ENCODE assay signal across 8 cellular contexts in genomic region chr19:12995596-12996541, GRCh38. TPM values are rescaled to one million over a fixed set of nuclear protein-coding genes. Genes with fewer than 3 reads are reported as not detected.
DNase-seq lines count a peak whose midpoint lies in the region; ATAC-seq, FAIRE-seq and TF ChIP-seq lines count a peak whose summit lies in the region.

No MANE protein-coding gene starts in this region.

- peaks cover 5 to 17% of the 10 kb centered on the region in 2 experiments; a peak in 3 of 4 replicates for H3K4me1 ChIP-seq in HCT116 (ENCODE audit: control insufficient read depth in 1 of 2, insufficient read depth in 2 of 2, low read length in 2 of 2)
- H3K4me1 ChIP-seq in keratinocyte (ENCODE audit: control insufficient read depth, extremely low read depth, insufficient read depth, low read length): peaks cover 37% of the 10 kb centered on the region

- CTCF ChIA-PET in HCT116 (lab: Charles Lee): no interaction called here

- intact Hi-C loops in HCT116 (cut with micrococcal nuclease): no loop called here

- no peaks in the 10 kb centered on the region for H3K9me2 ChIP-seq in HCT116 (ENCODE audit: insufficient read depth)

- no peaks in the 10 kb centered on the region for H3K9me3 Mint-ChIP-seq in stimulated activated naive CD8-positive, alpha-beta T cell treated with anti-CD3 and anti-CD28 coated beads, Interleukin-15, amount 100 ng/mL, for 72 hours

- H3K27ac ChIP-seq in HCT116 (ENCODE audit: low read depth, low read length) (peak overlapping the region; percentile 71; the same call in 1 of the 2 replicates), keratinocyte (ENCODE audit: control insufficient read depth, insufficient read depth, low read length) (peak overlapping the region; percentile 73)

- H3K4me2 ChIP-seq in HCT116 (ENCODE audit: low read length): peak overlapping the region; percentile 96
- H3K4me2 ChIP-seq in keratinocyte (ENCODE audit: control insufficient read depth, extremely low read depth, insufficient read depth, low read depth, low read length): peak overlapping the region; percentile 70

- no TSS peak for BruUV-seq in HCT116 (replicated peaks; lab: Mats Ljungman, UMichigan)

- H3K27me3 ChIP-seq in HCT116 (ENCODE audit: insufficient read depth, low read length): no peaks in the 10 kb centered on the region
- H3K27me3 ChIP-seq in keratinocyte (ENCODE audit: control insufficient read depth, extremely low read depth, insufficient read depth, low read length): no peaks in the 10 kb centered on the region

- H3K4me1 Mint-ChIP-seq in stimulated activated naive CD8-positive, alpha-beta T cell treated with anti-CD3 and anti-CD28 coated beads, Interleukin-15, amount 100 ng/mL, for 72 hours: peaks cover 11% of the 10 kb centered on the region

- peak overlapping the region; percentile 88 for H3K4me3 ChIP-seq in AG10803 (ENCODE audit: low read length)
- peak overlapping the region; percentile 65 to 81 for H3K4me3 ChIP-seq in HCT116 (replicated peaks in 1 of 2; ENCODE audit: low read depth in 1 of 2, low read length in 2 of 2)
- H3K4me3 ChIP-seq in astrocyte of the cerebellum (ENCODE audit: low read depth, low read length): peak overlapping the region; percentile 86
- peak overlapping the region; percentile 74 to 80 (median 76) for H3K4me3 ChIP-seq in keratinocyte (ENCODE audit: control insufficient read depth in 2 of 3, extremely low read depth in 1 of 3, insufficient read depth in 2 of 3, low read depth in 1 of 3, low read length in 3 of 3)

- RAD21 ChIA-PET in HCT116 (lab: Charles Lee; ENCODE audit: low non-redundant PET in 1 of 2, low total read pairs in 2 of 2, uncharacterized antibody in 2 of 2, unreplicated experiment in 2 of 2): no interaction called here

- no peak for TF ChIP-seq CTCF in AG10803 (conservative IDR thresholded peaks at IDR 0.05; ENCODE audit: low read length)
- TF ChIP-seq CTCF in HCT116 (IDR thresholded peaks at IDR 0.05 in 2 of 3, conservative IDR thresholded peaks at IDR 0.05 in 1 of 3; ENCODE audit: borderline replicate concordance in 1 of 3, insufficient read depth in 1 of 3, low read depth in 2 of 3, low read length in 2 of 3): no peak
- TF ChIP-seq CTCF in astrocyte of the cerebellum (IDR thresholded peaks at IDR 0.05; ENCODE audit: low read depth, low read length, missing control alignments): no peak
- no peak for TF ChIP-seq CTCF in keratinocyte (optimal IDR thresholded peaks at IDR 0.05 in 1 of 3, IDR thresholded peaks at IDR 0.05 in 1 of 3, conservative IDR thresholded peaks at IDR 0.05 in 1 of 3; ENCODE audit: extremely low read depth in 1 of 3, insufficient read depth in 2 of 3, low read length in 3 of 3)

- H3K9me3 ChIP-seq in HCT116 (ENCODE audit: control insufficient read depth in 1 of 2, insufficient read depth in 1 of 2, low read depth in 1 of 2, low read length in 2 of 2): no peaks in the 10 kb centered on the region
- H3K9me3 ChIP-seq in keratinocyte (ENCODE audit: control insufficient read depth, low read depth, low read length): no peaks in the 10 kb centered on the region

- in situ Hi-C loops in astrocyte of the cerebellum (cut with HindIII; ENCODE audit: low sequenced_read_pairs): no loop called here

- no peak for TF ChIP-seq RAD21 in HCT116 (IDR thresholded peaks at IDR 0.05; ENCODE audit: low read depth)

- dilution Hi-C loops in keratinocyte (cut with MboI; ENCODE audit: extremely low pct_ligation_motif_present, low sequenced_read_pairs): no loop called here

- peaks cover 10% of the 10 kb centered on the region for H3K27me3 Mint-ChIP-seq in stimulated activated naive CD8-positive, alpha-beta T cell treated with anti-CD3 and anti-CD28 coated beads, Interleukin-15, amount 100 ng/mL, for 72 hours

- H4K20me1 ChIP-seq in HCT116 (ENCODE audit: insufficient read depth) (no peaks in the 10 kb centered on the region), keratinocyte (ENCODE audit: control insufficient read depth, extremely low read depth, insufficient read depth, low read length) (no peaks in the 10 kb centered on the region)

- H3K79me2 ChIP-seq in HCT116 (ENCODE audit: insufficient read depth, low read length) (peaks cover 17% of the 10 kb centered on the region; the same call in 1 of the 2 replicates), keratinocyte (ENCODE audit: control insufficient read depth, insufficient read depth, low read length) (peaks cover 48% of the 10 kb centered on the region)

- H3K36me3 ChIP-seq in HCT116 (ENCODE audit: control insufficient read depth in 1 of 2, insufficient read depth in 2 of 2, low read length in 2 of 2) (peaks cover 0 to 5% of the 10 kb centered on the region in 2 experiments; a peak in 1 of 4 replicates), keratinocyte (ENCODE audit: control insufficient read depth in 2 of 2, extremely low read depth in 1 of 2, insufficient read depth in 2 of 2, low read length in 2 of 2) (peaks cover 0 to 7% of the 10 kb centered on the region in 2 experiments)

- DNase-seq in AG10803 (ENCODE audit: low read depth) (peak; percentile 42), HCT116 (ENCODE audit: low read depth, low spot score) (no peak), astrocyte of the cerebellum (ENCODE audit: low read depth) (no peak), keratinocyte (ENCODE audit: low read depth, low spot score) (no peak), ecto neural progenitor cell (ENCODE audit: low spot score) (no peak)
- DNase-seq in stimulated activated naive CD8-positive, alpha-beta T cell treated with anti-CD3 and anti-CD28 coated beads, Interleukin-15, amount 100 ng/mL, for 72 hours: no peak

- no peak overlapping the region for H3K27ac Mint-ChIP-seq in stimulated activated naive CD8-positive, alpha-beta T cell treated with anti-CD3 and anti-CD28 coated beads, Interleukin-15, amount 100 ng/mL, for 72 hours

- H3K9me1 ChIP-seq in keratinocyte (ENCODE audit: control insufficient read depth, extremely low read depth, insufficient read depth, low read length): no peaks in the 10 kb centered on the region

- H3K9ac ChIP-seq in HCT116 (ENCODE audit: low read length): peak overlapping the region; percentile 78
- peak overlapping the region; percentile 89 for H3K9ac ChIP-seq in keratinocyte (ENCODE audit: control insufficient read depth, extremely low read depth, insufficient read depth, low read length)

- no peak for FAIRE-seq in keratinocyte (lab: Jason Lieb, UNC)

- ATAC-seq in HCT116 (peak; percentile 51), HG02973 (IDR thresholded peaks at IDR 0.05; ENCODE audit: unreplicated experiment) (no peak), HG03342 (IDR thresholded peaks at IDR 0.05; ENCODE audit: unreplicated experiment) (no peak)
- peak; percentile 47 for ATAC-seq in stimulated activated naive CD8-positive, alpha-beta T cell treated with anti-CD3 and anti-CD28 coated beads, Interleukin-15, amount 100 ng/mL, for 72 hours

- H2AFZ ChIP-seq in HCT116 (ENCODE audit: low read depth, low read length, poor library complexity, severe bottlenecking) (no peak overlapping the region), keratinocyte (ENCODE audit: control insufficient read depth, low read length) (peak overlapping the region; percentile 26)

- POLR2A ChIA-PET in HCT116 (lab: Charles Lee): no interaction called here

- TF ChIP-seq POLR2A in HCT116 (IDR thresholded peaks at IDR 0.05; ENCODE audit: borderline replicate concordance, extremely low read depth, insufficient read depth, insufficient read length): no peak

- peak overlapping the region; percentile 82 to 93 for H3K4me3 Mint-ChIP-seq in stimulated activated naive CD8-positive, alpha-beta T cell treated with anti-CD3 and anti-CD28 coated beads, Interleukin-15, amount 100 ng/mL, for 72 hours

RNA-seq across cellular contexts. Expression of gene NFIX, which starts 0.6 kb away (rescaled TPM):
- total RNA-seq in HCT116 (2021; ENCODE audit: unreplicated experiment): 34.8 TPM
- 19.4 and 25.2 TPM in 2 replicates for polyA plus RNA-seq in HCT116 (2012)
- polyA plus RNA-seq in keratinocyte: 3.1 to 21.4 TPM (median 5.2 TPM) in 3 replicates
- 13.1 TPM for polyA plus RNA-seq in keratinocyte (2011; ENCODE audit: low read depth)
- 8.8 and 19.1 TPM in 2 replicates for polyA plus RNA-seq in keratinocyte (2011; cell fraction: cytosol; rRNA removed)
- 16.8 and 22.7 TPM in 2 replicates for polyA plus RNA-seq in keratinocyte (2011; cell fraction: nucleus; rRNA removed)
- 11.9 and 50.9 TPM in 2 replicates for polyA plus RNA-seq in keratinocyte (2012; ENCODE audit: low replicate concordance)
- polyA minus RNA-seq in keratinocyte: 8.7 to 101 TPM (median 9.2 TPM) in 3 replicates
- 22.1 TPM for polyA minus RNA-seq in keratinocyte (2011; cell fraction: cytosol; rRNA and poly(A)+ RNA removed)
- polyA minus RNA-seq in keratinocyte (2011; cell fraction: nucleus; rRNA and poly(A)+ RNA removed): 9.8 and 16.2 TPM in 2 replicates

RNA-seq across cellular contexts. Expression of gene DAND5, which starts 26.5 kb away (rescaled TPM):
- total RNA-seq in HCT116 (2021; ENCODE audit: unreplicated experiment): 0.25 TPM
- 0.07 TPM in 2 replicates for polyA plus RNA-seq in HCT116 (2012)
- polyA plus RNA-seq in keratinocyte: 0.09 TPM in 1 of 3 replicates, not detected in the others
- not detected for polyA plus RNA-seq in keratinocyte (2011; ENCODE audit: low read depth)
- polyA plus RNA-seq in keratinocyte (2011; cell fraction: cytosol; rRNA removed): not detected in 2 replicates
- 0.06 and 0.08 TPM in 2 replicates for polyA plus RNA-seq in keratinocyte (2011; cell fraction: nucleus; rRNA removed)
- 0.06 TPM in 1 of 2 replicates, not detected in the other for polyA plus RNA-seq in keratinocyte (2012; ENCODE audit: low replicate concordance)
- not detected in 3 replicates for polyA minus RNA-seq in keratinocyte
- not detected for polyA minus RNA-seq in keratinocyte (2011; cell fraction: cytosol; rRNA and poly(A)+ RNA removed)
- not detected in 2 replicates for polyA minus RNA-seq in keratinocyte (2011; cell fraction: nucleus; rRNA and poly(A)+ RNA removed)

RNA-seq across cellular contexts. Expression of gene GADD45GIP1, which starts 38.8 kb away (rescaled TPM):
- 35.9 TPM for total RNA-seq in HCT116 (2021; ENCODE audit: unreplicated experiment)
- polyA plus RNA-seq in HCT116 (2012): 44.5 and 55.5 TPM in 2 replicates
- polyA plus RNA-seq in keratinocyte: 27.8 to 38.4 TPM (median 35.5 TPM) in 3 replicates
- polyA plus RNA-seq in keratinocyte (2011; ENCODE audit: low read depth): 22.7 TPM
- polyA plus RNA-seq in keratinocyte (2011; cell fraction: cytosol; rRNA removed): 10.8 and 29.0 TPM in 2 replicates
- 9.8 and 10.6 TPM in 2 replicates for polyA plus RNA-seq in keratinocyte (2011; cell fraction: nucleus; rRNA removed)
- polyA plus RNA-seq in keratinocyte (2012; ENCODE audit: low replicate concordance): 18.1 and 56.9 TPM in 2 replicates
- polyA minus RNA-seq in keratinocyte: 4.4 to 9.0 TPM (median 4.6 TPM) in 3 replicates
- 43.2 TPM for polyA minus RNA-seq in keratinocyte (2011; cell fraction: cytosol; rRNA and poly(A)+ RNA removed)
- polyA minus RNA-seq in keratinocyte (2011; cell fraction: nucleus; rRNA and poly(A)+ RNA removed): 2.9 and 3.7 TPM in 2 replicates

RNA-seq across cellular contexts. Expression of gene RAD23A, which starts 50.2 kb away (rescaled TPM):
- total RNA-seq in HCT116 (2021; ENCODE audit: unreplicated experiment): 163 TPM
- 245 and 256 TPM in 2 replicates for polyA plus RNA-seq in HCT116 (2012)
- polyA plus RNA-seq in keratinocyte: 20.3 to 63.3 TPM (median 23.7 TPM) in 3 replicates
- 51.3 TPM for polyA plus RNA-seq in keratinocyte (2011; ENCODE audit: low read depth)
- 31.9 and 74.2 TPM in 2 replicates for polyA plus RNA-seq in keratinocyte (2011; cell fraction: cytosol; rRNA removed)
- 31.8 and 38.2 TPM in 2 replicates for polyA plus RNA-seq in keratinocyte (2011; cell fraction: nucleus; rRNA removed)
- polyA plus RNA-seq in keratinocyte (2012; ENCODE audit: low replicate concordance): 106 and 107 TPM in 2 replicates
- 24.7 to 169 TPM (median 25.4 TPM) in 3 replicates for polyA minus RNA-seq in keratinocyte
- polyA minus RNA-seq in keratinocyte (2011; cell fraction: cytosol; rRNA and poly(A)+ RNA removed): 84.4 TPM
- 13.9 and 16.0 TPM in 2 replicates for polyA minus RNA-seq in keratinocyte (2011; cell fraction: nucleus; rRNA and poly(A)+ RNA removed)

RNA-seq across cellular contexts. Expression of gene CALR, which starts 57.5 kb away (rescaled TPM):
- 739 TPM for total RNA-seq in HCT116 (2021; ENCODE audit: unreplicated experiment)
- 660 and 681 TPM in 2 replicates for polyA plus RNA-seq in HCT116 (2012)
- 785 to 1,497 TPM (median 899 TPM) in 3 replicates for polyA plus RNA-seq in keratinocyte
- 690 TPM for polyA plus RNA-seq in keratinocyte (2011; ENCODE audit: low read depth)
- polyA plus RNA-seq in keratinocyte (2011; cell fraction: cytosol; rRNA removed): 541 and 590 TPM in 2 replicates
- polyA plus RNA-seq in keratinocyte (2011; cell fraction: nucleus; rRNA removed): 847 and 916 TPM in 2 replicates
- polyA plus RNA-seq in keratinocyte (2012; ENCODE audit: low replicate concordance): 591 and 1,352 TPM in 2 replicates
- 878 to 1,487 TPM (median 945 TPM) in 3 replicates for polyA minus RNA-seq in keratinocyte
- 831 TPM for polyA minus RNA-seq in keratinocyte (2011; cell fraction: cytosol; rRNA and poly(A)+ RNA removed)
- 464 and 627 TPM in 2 replicates for polyA minus RNA-seq in keratinocyte (2011; cell fraction: nucleus; rRNA and poly(A)+ RNA removed)

Comparison
In these comparisons a context has a peak if more than half of its experiments do, and no peak if none do; other contexts are left out.
1. ATAC-seq: peak in HCT116 (single experiment) and stimulated activated naive CD8-positive, alpha-beta T cell treated with anti-CD3 and anti-CD28 coated beads, Interleukin-15, amount 100 ng/mL, for 72 hours (single experiment); none in HG02973 (single experiment) and HG03342 (single experiment).
2. Peak in every context shown above with its lines, with median percentiles within 50 percentile points of each other: H3K4me3 ChIP-seq.